1 cellular context compared by ENCODE assay signal in the genomic region with DNA sequence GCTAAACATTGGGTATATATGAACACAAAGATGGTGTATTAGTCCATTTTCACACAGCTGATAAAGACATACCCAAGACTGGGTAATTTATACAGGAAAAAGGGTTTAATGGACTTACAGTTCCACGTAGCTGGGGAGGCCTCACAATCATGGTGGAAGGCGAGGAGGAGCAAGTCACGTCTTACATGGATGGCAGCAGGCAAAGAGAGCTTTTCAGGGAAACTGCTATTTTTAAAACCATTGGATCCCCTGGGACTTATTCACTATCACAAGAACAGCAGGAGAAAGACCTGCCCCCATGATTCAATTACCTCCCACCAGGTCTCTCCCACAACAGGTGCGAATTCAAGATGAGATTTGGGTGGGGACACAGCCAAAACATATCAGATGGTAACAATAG. TPM values are rescaled to one million over a fixed set of nuclear protein-coding genes. Genes with fewer than 3 reads are reported as not detected.
"Had no signal": no experiment of that assay in that cellular context is flagged by ENCODE, and none has a peak within 500 bp of the region (broad histone marks: within the 10 kb centered on the region; RNA-seq: fewer than 3 reads in every experiment).

No MANE protein-coding gene starts in this region.

RNA-seq across cellular contexts. Expression of a gene that starts 31.0 kb away (rescaled TPM):
- total RNA-seq: MCF 10A had no signal
